In genomic region chr14:102591372-102591943, GRCh38 we compare ENCODE assay signal across 1 cellular context.
A peak's percentile ranks its signal among the peaks of the same experiment; 100 is the strongest.
TF ChIP-seq lines count a peak whose summit lies in the region.

No MANE protein-coding gene starts in this region.

TF ChIP-seq in K562, 482 proteins besides CTCF, POLR2A, EP300 and RAD21 (continued from another document):
- TF ChIP-seq SUPT5H (IDR thresholded peaks at IDR 0.05) (0 out of 2 replicates have a peak, but pooled peaks have one; percentile 13), BRD4 (IDR thresholded peaks at IDR 0.05) (0 out of 2 replicates have a peak, but pooled peaks have one; percentile 34), PHF8 (IDR thresholded peaks at IDR 0.05; ENCODE audit: borderline replicate concordance, low read length) (peak; percentile 57; the same call in 1 of the 2 replicates), HIVEP1 (CRISPR knock-in tag; IDR thresholded peaks at IDR 0.05) (no peak), CTBP1 (IDR thresholded peaks at IDR 0.05; ENCODE audit: borderline replicate concordance) (no peak), SIN3A (IDR thresholded peaks at IDR 0.05; ENCODE audit: borderline replicate concordance in 2 of 2, control insufficient read depth in 1 of 2, low read depth in 2 of 2, low read length in 2 of 2) (0 out of 4 replicates have a peak, but pooled peaks of 1 of the 2 experiments have one; percentile 42), TAF7 (tag; IDR thresholded peaks at IDR 0.05) (no peak), HNRNPLL (IDR thresholded peaks at IDR 0.05; ENCODE audit: low read depth, low read length, poor library complexity, severe bottlenecking) (peak; percentile 7), RBFOX2 (IDR thresholded peaks at IDR 0.05; ENCODE audit: low read depth, low read length) (peak; percentile 73), RBM22 (IDR thresholded peaks at IDR 0.05; ENCODE audit: low read depth, low read length, poor library complexity, severe bottlenecking) (peak; percentile 9), TFAP4 (CRISPR knock-in tag; IDR thresholded peaks at IDR 0.05; ENCODE audit: borderline replicate concordance) (0 out of 2 replicates have a peak, but pooled peaks have one; percentile 7), CCNT2 (IDR thresholded peaks at IDR 0.05; ENCODE audit: borderline replicate concordance, extremely low read depth, insufficient read length, low read depth, low read length) (peak; percentile 8)
- TF ChIP-seq, protein P1, sequence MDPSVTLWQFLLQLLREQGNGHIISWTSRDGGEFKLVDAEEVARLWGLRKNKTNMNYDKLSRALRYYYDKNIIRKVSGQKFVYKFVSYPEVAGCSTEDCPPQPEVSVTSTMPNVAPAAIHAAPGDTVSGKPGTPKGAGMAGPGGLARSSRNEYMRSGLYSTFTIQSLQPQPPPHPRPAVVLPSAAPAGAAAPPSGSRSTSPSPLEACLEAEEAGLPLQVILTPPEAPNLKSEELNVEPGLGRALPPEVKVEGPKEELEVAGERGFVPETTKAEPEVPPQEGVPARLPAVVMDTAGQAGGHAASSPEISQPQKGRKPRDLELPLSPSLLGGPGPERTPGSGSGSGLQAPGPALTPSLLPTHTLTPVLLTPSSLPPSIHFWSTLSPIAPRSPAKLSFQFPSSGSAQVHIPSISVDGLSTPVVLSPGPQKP (CRISPR knock-in tag; IDR thresholded peaks at IDR 0.05) = no peak
- TF ChIP-seq, protein P2, sequence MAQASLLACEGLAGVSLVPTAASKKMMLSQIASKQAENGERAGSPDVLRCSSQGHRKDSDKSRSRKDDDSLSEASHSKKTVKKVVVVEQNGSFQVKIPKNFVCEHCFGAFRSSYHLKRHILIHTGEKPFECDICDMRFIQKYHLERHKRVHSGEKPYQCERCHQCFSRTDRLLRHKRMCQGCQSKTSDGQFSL (CRISPR knock-in tag; IDR thresholded peaks at IDR 0.05) = peak; percentile 64
- TF ChIP-seq, protein P2 (tag; IDR thresholded peaks at IDR 0.05) = no peak; a peak in 1 of 4 replicates
TF ChIP-seq in K562: peak in this region for 13.
